In genomic region chr2:225598922-225599321, GRCh38 we compare ENCODE assay signal across 30 cellular contexts.
DNase-seq lines count a peak whose midpoint lies in the region; ATAC-seq, FAIRE-seq and TF ChIP-seq lines count a peak whose summit lies in the region.
"Had no signal": no experiment of that assay in that cellular context is flagged by ENCODE, and none has a peak within 500 bp of the region (broad histone marks: within the 10 kb centered on the region; RNA-seq: fewer than 3 reads in every experiment).

No MANE protein-coding gene starts in this region.

- peaks cover 39% of the 10 kb centered on the region for H3K27me3 Mint-ChIP-seq in MCF 10A (ENCODE audit: insufficient read depth, unreplicated experiment)
- H3K27me3 Mint-ChIP-seq: activated naive CD4-positive, alpha-beta T cell treated with anti-CD3 and anti-CD28 coated beads, Interleukin-2, amount 10 ng/mL, durations not matched to agents 7 days and 5 days had no signal

- H3K36me3 ChIP-seq in K562 (ENCODE audit: control insufficient read depth, insufficient read depth, low read length), result no peaks in the 10 kb centered on the region
- H3K36me3 ChIP-seq: right lobe of liver, upper lobe of right lung had no signal

- intact Hi-C loops in left ventricle myocardium superior (cut with micrococcal nuclease), result no loop called here
- intact Hi-C loops in left cardiac atrium (cut with DNase I), result no loop called here
- intact Hi-C loops in K562 (cut with micrococcal nuclease), result no loop called here
- intact Hi-C loops in MCF 10A (cut with micrococcal nuclease), result no loop called here

- no peak for TF ChIP-seq RAD21 in K562 (CRISPR knock-in tag; conservative IDR thresholded peaks at IDR 0.05 in 1 of 2, IDR thresholded peaks at IDR 0.05 in 1 of 2)

- TF ChIP-seq CTCF in K562 (IDR thresholded peaks at IDR 0.05 in 2 of 3, conservative IDR thresholded peaks at IDR 0.05 in 1 of 3; ENCODE audit: insufficient read depth in 2 of 3, low read depth in 1 of 3, low read length in 3 of 3), result no peak
- no peak for TF ChIP-seq CTCF in fibroblast of villous mesenchyme (IDR thresholded peaks at IDR 0.05; ENCODE audit: insufficient read depth, low read depth, low read length)
- TF ChIP-seq CTCF in MCF 10A (IDR thresholded peaks at IDR 0.05; ENCODE audit: unreplicated experiment), result no peak

- TF ChIP-seq EP300 in K562 (IDR thresholded peaks at IDR 0.05; ENCODE audit: low read length), result no peak

- H2AFZ ChIP-seq in K562 (ENCODE audit: low read depth, low read length), result peak overlapping the region; percentile 68
- H2AFZ ChIP-seq: parathyroid adenoma had no signal

- POLR2A ChIA-PET in K562 (lab: Yijun Ruan, JAX) (interaction anchor here (1.3 kb wide), 1 partner anchor 12 kb away, joined by 3 read pairs; no protein-coding TSS in a partner anchor), MCF 10A (lab: Yijun Ruan, JAX) (no interaction called here)

- CTCF ChIA-PET in K562 (lab: Yijun Ruan, JAX; ENCODE audit: low intra/inter-chr PET ratio) (no interaction called here), MCF 10A (lab: Yijun Ruan, JAX) (interaction anchor here (1.1 kb wide), 1 partner anchor 18 kb away, joined by 3 read pairs; no protein-coding TSS in a partner anchor)

- no peak overlapping the region for H3K9ac ChIP-seq in K562 (ENCODE audit: insufficient read depth in 1 of 2, low read depth in 2 of 2, low read length in 2 of 2)
- H3K9ac ChIP-seq: parathyroid adenoma had no signal

- peaks cover 1% of the 10 kb centered on the region; the same call in 1 of the 2 replicates for H3K9me3 ChIP-seq in K562 (replicated peaks; ENCODE audit: control insufficient read depth, insufficient read depth, low read depth, low read length)
- H3K9me3 ChIP-seq: right lobe of liver, upper lobe of right lung had no signal

- FAIRE-seq in K562 (lab: Jason Lieb, UNC), result no peak

- H3K9me1 ChIP-seq in K562 (ENCODE audit: control insufficient read depth, insufficient read depth, low read length), result no peaks in the 10 kb centered on the region

- no peaks in the 10 kb centered on the region for H4K20me1 ChIP-seq in K562 (replicated peaks; ENCODE audit: control insufficient read depth, insufficient read depth, low read length)

- H3K27ac ChIP-seq in K562 (ENCODE audit: extremely low read depth, low read depth, low read length), result peak overlapping the region; percentile 25
- H3K27ac ChIP-seq: C4-2B, parathyroid adenoma, right lobe of liver, upper lobe of right lung had no signal

- no peaks in the 10 kb centered on the region for H3K9me3 Mint-ChIP-seq in MCF 10A (ENCODE audit: unreplicated experiment)
- H3K9me3 Mint-ChIP-seq: activated naive CD4-positive, alpha-beta T cell treated with anti-CD3 and anti-CD28 coated beads, Interleukin-2, amount 10 ng/mL, durations not matched to agents 7 days and 5 days had no signal

- ATAC-seq in left ventricle myocardium superior, result peak; percentile 34
- no peak for ATAC-seq in left cardiac atrium
- no peak for ATAC-seq in K562
- ATAC-seq in GM19351 (IDR thresholded peaks at IDR 0.05; ENCODE audit: unreplicated experiment), result no peak
- ATAC-seq in GM18502 (IDR thresholded peaks at IDR 0.05; ENCODE audit: poor library complexity, unreplicated experiment), result no peak
- ATAC-seq: naive thymus-derived CD8-positive, alpha-beta T cell; right lobe of liver; upper lobe of right lung had no signal

- peaks cover 0 to 8% of the 10 kb centered on the region in 2 experiments; a peak in 2 of 5 replicates for H3K4me1 ChIP-seq in K562 (replicated peaks in 1 of 2; ENCODE audit: control insufficient read depth in 2 of 2, insufficient read depth in 2 of 2, low read length in 2 of 2)
- H3K4me1 ChIP-seq: parathyroid adenoma, right lobe of liver, upper lobe of right lung had no signal

- BruUV-seq in K562 (replicated peaks; lab: Mats Ljungman, UMichigan) (no TSS peak), MCF 10A (replicated peaks; lab: Mats Ljungman, UMichigan) (no TSS peak)

- DNase-seq in left ventricle myocardium superior, result no peak
- DNase-seq in left cardiac atrium, result no peak
- DNase-seq in K562 (ENCODE audit: extremely low read depth in 1 of 4, low spot score in 3 of 4), result no peak
- DNase-seq in fibroblast of villous mesenchyme (ENCODE audit: low read depth), result peak; percentile 3
- DNase-seq in stromal cell of bone marrow (ENCODE audit: low read depth), result peak; percentile 49
- DNase-seq in MCF 10A (ENCODE audit: unreplicated experiment), result no peak
- DNase-seq: activated CD4-positive, alpha-beta T cell treated with anti-CD3 and anti-CD28 coated beads for 4 hours; activated naive CD4-positive, alpha-beta T cell treated with anti-CD3 and anti-CD28 coated beads, Interleukin-2, amount 10 ng/mL, durations not matched to agents 7 days and 5 days; activated T-cell treated with anti-CD3 and anti-CD28 coated beads, Interleukin-2, amount 50 U/mL, for 48 hours; aorta; Calu3; cerebellar nuclear complex; effector CD8-positive, alpha-beta T cell; erythroblast; glutamatergic neuron; H9; MM.1S; naive thymus-derived CD8-positive, alpha-beta T cell; NCI-H187; NCI-H2227 treated with DMSO at 0.1 percent for 48 hours; NCI-H774; right lobe of liver; SHP77 treated with DMSO at 0.1 percent for 48 hours; T-helper 1 cell; upper lobe of right lung had no signal

- H3K79me2 ChIP-seq in K562 (ENCODE audit: control insufficient read depth, insufficient read depth, low read length), result no peaks in the 10 kb centered on the region
- H3K79me2 ChIP-seq: parathyroid adenoma had no signal

- WGBS in K562 (ENCODE audit: insufficient coverage, low coverage, missing lambda C conversion rate), result 14% methylated on average over 4 of the region's 4 CpGs

- no peak overlapping the region for H3K27ac Mint-ChIP-seq in MCF 10A (ENCODE audit: low read depth, unreplicated experiment)
- H3K27ac Mint-ChIP-seq: activated naive CD4-positive, alpha-beta T cell treated with anti-CD3 and anti-CD28 coated beads, Interleukin-2, amount 10 ng/mL, durations not matched to agents 7 days and 5 days; IgD-negative memory B cell; naive thymus-derived CD8-positive, alpha-beta T cell had no signal

- no peaks in the 10 kb centered on the region for H3K4me1 Mint-ChIP-seq in MCF 10A (ENCODE audit: insufficient read depth, unreplicated experiment)
- H3K4me1 Mint-ChIP-seq: activated naive CD4-positive, alpha-beta T cell treated with anti-CD3 and anti-CD28 coated beads, Interleukin-2, amount 10 ng/mL, durations not matched to agents 7 days and 5 days; H9; naive thymus-derived CD8-positive, alpha-beta T cell had no signal

- no peaks in the 10 kb centered on the region for H3K27me3 ChIP-seq in K562 (ENCODE audit: control insufficient read depth in 2 of 2, insufficient read depth in 2 of 2, low read length in 2 of 2)
- H3K27me3 ChIP-seq: right lobe of liver, upper lobe of right lung had no signal

- no peaks in the 10 kb centered on the region for H3K36me3 Mint-ChIP-seq in MCF 10A (ENCODE audit: insufficient read depth, unreplicated experiment)
- H3K36me3 Mint-ChIP-seq: activated naive CD4-positive, alpha-beta T cell treated with anti-CD3 and anti-CD28 coated beads, Interleukin-2, amount 10 ng/mL, durations not matched to agents 7 days and 5 days; IgD-negative memory B cell had no signal

- H3K4me2 ChIP-seq in K562 (ENCODE audit: insufficient read depth, low read length), result no peak overlapping the region

- H3K4me3 ChIP-seq in K562 (no peak overlapping the region), fibroblast of villous mesenchyme (ENCODE audit: low read depth, low read length) (no peak overlapping the region)
- H3K4me3 ChIP-seq: right lobe of liver, upper lobe of right lung had no signal

- H3K4me3 Mint-ChIP-seq in MCF 10A (ENCODE audit: unreplicated experiment), result no peak overlapping the region
- H3K4me3 Mint-ChIP-seq: activated naive CD4-positive, alpha-beta T cell treated with anti-CD3 and anti-CD28 coated beads, Interleukin-2, amount 10 ng/mL, durations not matched to agents 7 days and 5 days; H9; IgD-negative memory B cell; naive thymus-derived CD8-positive, alpha-beta T cell had no signal

- TF ChIP-seq POLR2A in K562 (conservative IDR thresholded peaks at IDR 0.05), result no peak

- in situ Hi-C loops in K562 (cut with MboI), result no loop called here

TF ChIP-seq in K562, 482 proteins besides CTCF, POLR2A, EP300 and RAD21:
- no peak for TF ChIP-seq SMAD3 (CRISPR knock-in tag; conservative IDR thresholded peaks at IDR 0.05)
- TF ChIP-seq RBM14 (IDR thresholded peaks at IDR 0.05; ENCODE audit: borderline replicate concordance, insufficient read depth, low read depth, low read length), result no peak
- TF ChIP-seq PRDM10 (IDR thresholded peaks at IDR 0.05; ENCODE audit: partially characterized antibody), result no peak

Comparison
In these comparisons a context has a peak if more than half of its experiments do, and no peak if none do; other contexts are left out.
1. DNase-seq: peak in fibroblast of villous mesenchyme (single experiment) and stromal cell of bone marrow (single experiment); none in left ventricle myocardium superior (single experiment), left cardiac atrium (single experiment), K562 (0 of 4) and MCF 10A (single experiment).